In genomic region chr1:155263067-155263466, GRCh38 we compare ENCODE assay signal across 1 cellular context.
TF ChIP-seq lines count a peak whose summit lies in the region.

No MANE protein-coding gene starts in this region.

TF ChIP-seq in IMR-90, 13 proteins besides CTCF, POLR2A, EP300 and RAD21:
- TF ChIP-seq FOS (IDR thresholded peaks at IDR 0.05; ENCODE audit: low read depth, low read length) (no peak), MAZ (IDR thresholded peaks at IDR 0.05; ENCODE audit: borderline replicate concordance, low read depth, low read length) (no peak), NFE2L2 (IDR thresholded peaks at IDR 0.05; ENCODE audit: low read depth, low read length) (no peak), CEBPB (IDR thresholded peaks at IDR 0.05; ENCODE audit: low read depth, low read length) (no peak), SMC3 (IDR thresholded peaks at IDR 0.05; ENCODE audit: low read depth, low read length) (no peak), MXI1 (IDR thresholded peaks at IDR 0.05; ENCODE audit: borderline replicate concordance, low read depth, low read length) (no peak), MAFK (IDR thresholded peaks at IDR 0.05; ENCODE audit: low read depth, low read length) (no peak), RFX5 (IDR thresholded peaks at IDR 0.05; ENCODE audit: low read depth, low read length) (no peak), ELK1 (IDR thresholded peaks at IDR 0.05; ENCODE audit: borderline replicate concordance, low read depth, low read length) (no peak), RCOR1 (IDR thresholded peaks at IDR 0.05; ENCODE audit: insufficient replicate concordance, low read length) (no peak), CHD1 (IDR thresholded peaks at IDR 0.05; ENCODE audit: low read depth, low read length) (no peak), BHLHE40 (IDR thresholded peaks at IDR 0.05; ENCODE audit: low read depth, low read length) (no peak), USF2 (IDR thresholded peaks at IDR 0.05; ENCODE audit: low read depth, low read length) (no peak)
TF ChIP-seq in IMR-90: peak in this region for 0.
